Comparison of ENCODE assay signal across 36 cellular contexts in genomic region chr17:67098022-67098421, GRCh38. TPM values are rescaled to one million over a fixed set of nuclear protein-coding genes. Genes with fewer than 3 reads are reported as not detected.
"Had no signal": no experiment of that assay in that cellular context is flagged by ENCODE, and none has a peak within 500 bp of the region (broad histone marks: within the 10 kb centered on the region; RNA-seq: fewer than 3 reads in every experiment).

No MANE protein-coding gene starts in this region.

- H3K27ac Mint-ChIP-seq: activated CD4-positive, alpha-beta T cell treated with anti-CD3 and anti-CD28 coated beads, Interleukin-2, amount 10 ng/mL, durations not matched to agents 7 days and 5 days; activated CD8-positive, alpha-beta T cell treated with anti-CD3 and anti-CD28 coated beads for 36 hours; activated naive CD8-positive, alpha-beta T cell; activated T-cell treated with anti-CD3 and anti-CD28 coated beads, Interleukin-2, amount 50 U/mL, for 72 hours; effector memory CD8-positive, alpha-beta T cell had no signal

- H3K4me3 ChIP-seq: esophagus squamous epithelium had no signal

- H3K9me3 Mint-ChIP-seq: activated CD4-positive, alpha-beta T cell treated with anti-CD3 and anti-CD28 coated beads, Interleukin-2, amount 10 ng/mL, durations not matched to agents 7 days and 5 days; activated CD8-positive, alpha-beta T cell treated with anti-CD3 and anti-CD28 coated beads for 36 hours; central memory CD8-positive, alpha-beta T cell; effector memory CD8-positive, alpha-beta T cell had no signal

- H3K27me3 Mint-ChIP-seq: activated CD4-positive, alpha-beta T cell treated with anti-CD3 and anti-CD28 coated beads, Interleukin-2, amount 10 ng/mL, durations not matched to agents 7 days and 5 days; activated CD8-positive, alpha-beta T cell treated with anti-CD3 and anti-CD28 coated beads for 36 hours; activated naive CD8-positive, alpha-beta T cell; central memory CD8-positive, alpha-beta T cell; effector memory CD8-positive, alpha-beta T cell had no signal

- H3K36me3 ChIP-seq: brain microvascular endothelial cell had no signal

- H3K27me3 ChIP-seq: brain microvascular endothelial cell, esophagus squamous epithelium had no signal

- H3K27ac ChIP-seq: brain microvascular endothelial cell, epithelial cell of prostate, esophagus squamous epithelium had no signal

- H3K4me3 Mint-ChIP-seq: activated CD4-positive, alpha-beta T cell treated with anti-CD3 and anti-CD28 coated beads, Interleukin-2, amount 10 ng/mL, durations not matched to agents 7 days and 5 days; activated CD8-positive, alpha-beta T cell treated with anti-CD3 and anti-CD28 coated beads for 36 hours; activated naive CD8-positive, alpha-beta T cell; activated T-cell treated with anti-CD3 and anti-CD28 coated beads, Interleukin-2, amount 50 U/mL, for 72 hours; central memory CD8-positive, alpha-beta T cell; effector memory CD8-positive, alpha-beta T cell had no signal

- H3K4me1 ChIP-seq: esophagus squamous epithelium had no signal

- DNase-seq: activated CD4-positive, alpha-beta T cell treated with anti-CD3 and anti-CD28 coated beads for 4 hours; activated CD4-positive, alpha-beta T cell treated with anti-CD3 and anti-CD28 coated beads, Interleukin-2, amount 10 ng/mL, durations not matched to agents 7 days and 5 days; activated CD4-positive, alpha-beta T cell treated with anti-CD3 and anti-CD28 coated beads, Interleukin-2, amount 50 U/mL, for 48 hours; activated CD4-positive, CD25-positive, alpha-beta regulatory T cell; activated CD4-positive, CD25-positive, alpha-beta regulatory T cell treated with anti-CD3 and anti-CD28 coated beads, Interleukin-2, amount 50 U/mL, for 72 hours; activated CD8-positive, alpha-beta memory T cell treated with anti-CD3 and anti-CD28 coated beads for 24 hours; activated CD8-positive, alpha-beta T cell treated with anti-CD3 and anti-CD28 coated beads for 36 hours; activated effector memory CD4-positive, alpha-beta T cell treated with Interleukin-2 at 50 U/mL for 16 hours; activated gamma-delta T cell treated with Interleukin-2 at 50 U/mL for 16 hours; activated naive CD4-positive, alpha-beta T cell treated with anti-CD3 and anti-CD28 coated beads, Interleukin-2, amount 50 U/mL, for 16 hours; activated naive CD4-positive, alpha-beta T cell treated with Interleukin-2 at 50 U/mL for 16 hours; activated T-cell treated with anti-CD3 and anti-CD28 coated beads, Interleukin-2, amount 50 U/mL, for 72 hours; amniotic stem cell; anterior cingulate cortex; brain microvascular endothelial cell; cortex of kidney; dermis blood vessel endothelial cell; effector CD4-positive, alpha-beta T cell; effector memory CD8-positive, alpha-beta T cell; esophagus squamous epithelium; foreskin melanocyte; head of caudate nucleus; T-helper 2 cell had no signal

- ATAC-seq: activated CD8-positive, alpha-beta T cell treated with anti-CD3 and anti-CD28 coated beads for 36 hours; activated T-cell treated with anti-CD3 and anti-CD28 coated beads, Interleukin-2, amount 50 U/mL, for 72 hours; effector memory CD8-positive, alpha-beta T cell had no signal

- H3K9me3 ChIP-seq: esophagus squamous epithelium had no signal

RNA-seq across cellular contexts. Expression of gene CACNG1, which starts 53.7 kb away (rescaled TPM):
- total RNA-seq: activated CD4-positive, alpha-beta T cell treated with anti-CD3 and anti-CD28 coated beads, Interleukin-2, amount 10 ng/mL, durations not matched to agents 7 days and 5 days; activated CD8-positive, alpha-beta T cell treated with anti-CD3 and anti-CD28 coated beads for 36 hours; activated T-cell treated with anti-CD3 and anti-CD28 coated beads, Interleukin-2, amount 50 U/mL, for 72 hours; astrocyte; bronchial epithelial cell; cardiac septum; cerebellum; dermis blood vessel endothelial cell; endothelial cell of umbilical vein; esophagus squamous epithelium; fibroblast of lung; fibroblast of villous mesenchyme; T-helper 1 cell treated with Interleukin-12 subunit alpha and Interleukin-12 subunit beta and Interleukin-4 antibody, amounts not matched to agents 30 ng/mL and 1 ng/mL, for 36 hours had no signal
- polyA plus RNA-seq: adipose tissue, endothelial cell of umbilical vein, esophagus, fibroblast of lung had no signal
